18 cellular contexts compared by ENCODE assay signal in genomic region chr18:44047585-44047984, GRCh38.
A peak's percentile ranks its signal among the peaks of the same experiment; 100 is the strongest.
DNase-seq lines count a peak whose midpoint lies in the region; ATAC-seq and TF ChIP-seq lines count a peak whose summit lies in the region.
"Had no signal": no experiment of that assay in that cellular context is flagged by ENCODE, and none has a peak within 500 bp of the region (broad histone marks: within the 10 kb centered on the region; RNA-seq: fewer than 3 reads in every experiment).

No MANE protein-coding gene starts in this region.

- no peak overlapping the region for H3K9ac ChIP-seq in SK-N-SH
- H3K9ac ChIP-seq: GM23248 had no signal

- H3K4me3 ChIP-seq in SK-N-SH (ENCODE audit: low read depth in 2 of 2, low read length in 1 of 2) (no peak overlapping the region), fibroblast of mammary gland (ENCODE audit: control insufficient read depth, low read depth, low read length) (no peak overlapping the region)
- H3K4me3 ChIP-seq: A549, GM23248 had no signal

- no peak for ATAC-seq in SK-N-SH treated with all-trans-retinoic acid at 6 μM for 48 hours
- ATAC-seq in HG02981 (IDR thresholded peaks at IDR 0.05; ENCODE audit: unreplicated experiment), result no peak
- ATAC-seq: A549 had no signal

- no peaks in the 10 kb centered on the region for H3K36me3 ChIP-seq in SK-N-SH (replicated peaks in 1 of 2; ENCODE audit: control insufficient read depth in 1 of 2, insufficient read depth in 2 of 2, low read length in 1 of 2)

- 93% methylated on average over 3 of the region's 3 CpGs for WGBS in SK-N-SH (ENCODE audit: low lambda C conversion rate)

- DNase-seq in SK-N-SH (no peak), fibroblast of mammary gland (ENCODE audit: low read depth) (peak; percentile 7), SK-N-DZ (ENCODE audit: low spot score) (no peak)
- DNase-seq in activated CD4-positive, alpha-beta T cell treated with anti-CD3 and anti-CD28 coated beads, Interleukin-2, amount 50 U/mL, for 1 hour, result no peak
- DNase-seq: AML-193; CD4-positive, alpha-beta T cell; DMS153; DMS79; GDM1; GM23248; HCEC 1CT; HFFc6 had no signal

- no peak for TF ChIP-seq EP300 in SK-N-SH (IDR thresholded peaks at IDR 0.05; ENCODE audit: borderline replicate concordance in 1 of 2, low read depth in 1 of 2, low read length in 1 of 2)

- no peaks in the 10 kb centered on the region for H3K9me2 ChIP-seq in SK-N-SH

- no peak overlapping the region for H3K4me2 ChIP-seq in SK-N-SH
- H3K4me2 ChIP-seq: A549 had no signal

- TF ChIP-seq RAD21 in SK-N-SH (IDR thresholded peaks at IDR 0.05; ENCODE audit: low read length), result no peak

- POLR2A ChIA-PET in SK-N-SH (lab: Yijun Ruan, JAX), result no interaction called here

- H3K27me3 ChIP-seq in SK-N-SH (ENCODE audit: insufficient read depth), result no peaks in the 10 kb centered on the region

- no peak overlapping the region for H2AFZ ChIP-seq in SK-N-SH (ENCODE audit: low read depth)
- H2AFZ ChIP-seq: GM23248 had no signal

- no peaks in the 10 kb centered on the region for H3K79me2 ChIP-seq in SK-N-SH (ENCODE audit: insufficient read depth)

- TF ChIP-seq CTCF in SK-N-SH (IDR thresholded peaks at IDR 0.05) (no peak), fibroblast of mammary gland (conservative IDR thresholded peaks at IDR 0.05; ENCODE audit: control insufficient read depth, insufficient read depth, low read depth, low read length) (no peak)

- no peak overlapping the region for H3K27ac ChIP-seq in SK-N-SH (ENCODE audit: low read depth in 2 of 2, low read length in 1 of 2)
- H3K27ac ChIP-seq: 22Rv1, A549, C4-2B, GM23248 had no signal

- H4K20me1 ChIP-seq in SK-N-SH (ENCODE audit: insufficient read depth), result no peaks in the 10 kb centered on the region

- CTCF ChIA-PET in SK-N-SH (lab: Yijun Ruan, JAX), result no interaction called here

- no peaks in the 10 kb centered on the region for H3K4me1 ChIP-seq in SK-N-SH (ENCODE audit: control insufficient read depth in 1 of 2, insufficient read depth in 2 of 2, low read depth in 1 of 2, low read length in 1 of 2)
- H3K4me1 ChIP-seq: A549 had no signal

- H3F3A ChIP-seq in SK-N-SH (replicated peaks; ENCODE audit: insufficient read depth), result no peaks in the 10 kb centered on the region

- H3K9me3 ChIP-seq in SK-N-SH, result no peaks in the 10 kb centered on the region
- H3K9me3 ChIP-seq: A549 had no signal

TF ChIP-seq in SK-N-SH, 30 proteins besides CTCF, POLR2A, EP300 and RAD21 (continues in another document):
- TF ChIP-seq MEF2A (IDR thresholded peaks at IDR 0.05; ENCODE audit: borderline replicate concordance, low read depth) (no peak), MAX (IDR thresholded peaks at IDR 0.05; ENCODE audit: low read depth) (no peak), USF2 (IDR thresholded peaks at IDR 0.05; ENCODE audit: borderline replicate concordance, low read depth, low read length) (no peak), RFX5 (IDR thresholded peaks at IDR 0.05; ENCODE audit: low read length) (no peak), TAF1 (IDR thresholded peaks at IDR 0.05; ENCODE audit: borderline replicate concordance, low read depth, low read length) (no peak)

TF ChIP-seq in SK-N-SH treated with all-trans-retinoic acid at 6 μM for 48 hours, 23 proteins besides CTCF, POLR2A, EP300 and RAD21:
- no peak for TF ChIP-seq ZNF565 (CRISPR knock-in tag; conservative IDR thresholded peaks at IDR 0.05; ENCODE audit: low read depth)
- no peak for TF ChIP-seq ZC3H10 (CRISPR knock-in tag; IDR thresholded peaks at IDR 0.05)
- no peak for TF ChIP-seq ZFP30 (CRISPR knock-in tag; IDR thresholded peaks at IDR 0.05)
- no peak for TF ChIP-seq OSR1 (CRISPR knock-in tag; IDR thresholded peaks at IDR 0.05)
- TF ChIP-seq GLIS3 (CRISPR knock-in tag; IDR thresholded peaks at IDR 0.05), result no peak
- TF ChIP-seq SNAI2 (CRISPR knock-in tag; IDR thresholded peaks at IDR 0.05), result no peak
- no peak for TF ChIP-seq CSRNP3 (CRISPR knock-in tag; IDR thresholded peaks at IDR 0.05)
- TF ChIP-seq ARNTL (CRISPR knock-in tag; IDR thresholded peaks at IDR 0.05; ENCODE audit: borderline replicate concordance, low read depth), result no peak
- TF ChIP-seq PATZ1 (CRISPR knock-in tag; IDR thresholded peaks at IDR 0.05; ENCODE audit: borderline replicate concordance), result no peak
- no peak for TF ChIP-seq RARB (CRISPR knock-in tag; IDR thresholded peaks at IDR 0.05)
- TF ChIP-seq CSDC2 (CRISPR knock-in tag; IDR thresholded peaks at IDR 0.05), result no peak

TF ChIP-seq in PFSK-1, 5 proteins besides CTCF, POLR2A, EP300 and RAD21:
- TF ChIP-seq REST (IDR thresholded peaks at IDR 0.05; ENCODE audit: insufficient read depth in 1 of 2, low read depth in 2 of 2, low read length in 2 of 2) (peak; percentile 68 to 89), FOXP2 (optimal IDR thresholded peaks at IDR 0.05; ENCODE audit: borderline replicate concordance, extremely low read depth, extremely low read length, insufficient read depth) (no peak)
